Comparison of ENCODE assay signal across 30 cellular contexts in genomic region chr2:120561393-120562035, GRCh38.
DNase-seq lines count a peak whose midpoint lies in the region; ATAC-seq, FAIRE-seq and TF ChIP-seq lines count a peak whose summit lies in the region.
"Had no signal": no experiment of that assay in that cellular context is flagged by ENCODE, and none has a peak within 500 bp of the region (broad histone marks: within the 10 kb centered on the region; RNA-seq: fewer than 3 reads in every experiment).

No MANE protein-coding gene starts in this region.

- DNase-seq in EH (ENCODE audit: low read depth) = peak; percentile 28
- DNase-seq in HEK293T (ENCODE audit: extremely low spot score) = no peak
- peak; percentile 0 for DNase-seq in NCI-H748 treated with DMSO at 0.1 percent for 48 hours (lab: John Stamatoyannopoulos, UW)
- no peak for DNase-seq in HepG2 (ENCODE audit: low spot score)
- no peak for DNase-seq in NCI-H2171 (lab: John Stamatoyannopoulos, UW)
- DNase-seq in stimulated activated naive CD4-positive, alpha-beta T cell (lab: John Stamatoyannopoulos, UW) = no peak
- no peak for DNase-seq in uterus
- DNase-seq in effector CD8-positive, alpha-beta T cell (lab: John Stamatoyannopoulos, UW) = no peak
- DNase-seq: AML-193; CD4-positive, alpha-beta memory T cell; COR-L47; GOT3; Kasumi-1; NCI-H1105 treated with DMSO at 0.1 percent for 48 hours; NCI-H146; NCI-H1930; NCI-H2107; NCI-H446; NCI-H524 treated with DMSO at 0.1 percent for 48 hours; NK-92 treated with Interleukin-12 subunit alpha and Interleukin-12 subunit beta, amount 100 ng/mL, for 24 hours; PC-3; Right ventricle myocardium superior; T-cell had no signal

- H3K4me2 ChIP-seq in HepG2 (ENCODE audit: low read depth, low read length) = no peak overlapping the region
- H3K4me2 ChIP-seq: BLaER1 treated with 17β-estradiol and CSF1 and Interleukin-3, amounts not matched to agents 10 nM and 100 nM had no signal

- no peak overlapping the region for H2AFZ ChIP-seq in HepG2 (ENCODE audit: low read length)

- WGBS in HepG2 (ENCODE audit: low lambda C conversion rate) = 24% methylated on average over 11 of the region's 11 CpGs

- H3K27ac ChIP-seq in HepG2 (ENCODE audit: extremely low read length, insufficient read depth, low read length) = no peak overlapping the region
- no peak overlapping the region for H3K27ac ChIP-seq in uterus
- H3K27ac ChIP-seq: BLaER1 treated with 17β-estradiol and CSF1 and Interleukin-3, amounts not matched to agents 10 nM and 100 nM; HL-60 had no signal

- no peaks in the 10 kb centered on the region for H3K79me2 ChIP-seq in HepG2 (ENCODE audit: insufficient read depth, low read length)

- ATAC-seq in HepG2 = no peak
- ATAC-seq: K562, PC-3, T-cell had no signal

- in situ Hi-C loops in HepG2 (cut with HindIII; ENCODE audit: extremely low pct_ligation_motif_present, low pct_unique_long_range_greater_than_20kb) = no loop called here

- H3K9ac ChIP-seq in HepG2 (ENCODE audit: insufficient read depth, low read depth, low read length) = no peak overlapping the region
- H3K9ac ChIP-seq: BLaER1 treated with 17β-estradiol and CSF1 and Interleukin-3, amounts not matched to agents 10 nM and 100 nM had no signal

- no peak for TF ChIP-seq RAD21 in HepG2 (CRISPR knock-in tag; IDR thresholded peaks at IDR 0.05)

- TF ChIP-seq POLR2A in HepG2 (IDR thresholded peaks at IDR 0.05; ENCODE audit: insufficient read depth in 1 of 2, low read depth in 2 of 2, low read length in 2 of 2) (no peak), uterus (IDR thresholded peaks at IDR 0.05) (no peak)

- no peak for TF ChIP-seq EP300 in HepG2 (IDR thresholded peaks at IDR 0.05; ENCODE audit: low read depth in 2 of 2, low read length in 2 of 2)
- TF ChIP-seq EP300 in HepG2 (CRISPR knock-in tag; IDR thresholded peaks at IDR 0.05; ENCODE audit: borderline replicate concordance) = no peak

- POLR2A ChIA-PET in HEK293T (lab: Yijun Ruan, JAX) (no interaction called here), HepG2 (lab: Yijun Ruan, JAX) (no interaction called here)

- CTCF ChIA-PET in HEK293T (lab: Yijun Ruan, JAX) (interaction anchor here (0.7 kb wide), 1 partner anchor 8 kb away, joined by 3 read pairs; no protein-coding TSS in a partner anchor), HepG2 (lab: Yijun Ruan, JAX; ENCODE audit: low intra/inter-chr PET ratio, low total read pairs) (no interaction called here)

- no TSS peak for BruUV-seq in HepG2 (replicated peaks; lab: Mats Ljungman, UMichigan)

- peaks cover 63% of the 10 kb centered on the region for H3K4me1 ChIP-seq in HepG2 (ENCODE audit: insufficient read depth, low read length)
- H3K4me1 ChIP-seq in uterus = no peaks in the 10 kb centered on the region
- H3K4me1 ChIP-seq: BLaER1 treated with 17β-estradiol and CSF1 and Interleukin-3, amounts not matched to agents 10 nM and 100 nM; HAP-1 had no signal

- no peak for FAIRE-seq in HepG2 (lab: Jason Lieb, UNC)
- FAIRE-seq: A204.1, GM12892, K562 had no signal

- H3K4me3 ChIP-seq in HepG2 (replicated peaks in 1 of 3; ENCODE audit: insufficient read depth in 1 of 3, low read depth in 2 of 3, low read length in 3 of 3) (no peak overlapping the region), uterus (no peak overlapping the region)
- H3K4me3 ChIP-seq: BLaER1 treated with 17β-estradiol and CSF1 and Interleukin-3, amounts not matched to agents 10 nM and 100 nM; HAP-1; K562; SJSA1 had no signal

- TF ChIP-seq CTCF in HepG2 (CRISPR knock-in tag; IDR thresholded peaks at IDR 0.05) (no peak), uterus (IDR thresholded peaks at IDR 0.05) (no peak)

- peaks cover 6% of the 10 kb centered on the region; the same call in 1 of the 2 replicates for H4K20me1 ChIP-seq in HepG2 (ENCODE audit: insufficient read depth, low read length)
- H4K20me1 ChIP-seq: BLaER1 treated with 17β-estradiol and CSF1 and Interleukin-3, amounts not matched to agents 10 nM and 100 nM had no signal

- H3K36me3 ChIP-seq in HepG2 (replicated peaks in 1 of 2; ENCODE audit: control insufficient read depth in 1 of 2, insufficient read depth in 2 of 2, low read length in 2 of 2) = no peaks in the 10 kb centered on the region
- no peaks in the 10 kb centered on the region for H3K36me3 ChIP-seq in uterus
- H3K36me3 ChIP-seq: BLaER1 treated with 17β-estradiol and CSF1 and Interleukin-3, amounts not matched to agents 10 nM and 100 nM; HAP-1; SJSA1 had no signal

- H3K9me3 ChIP-seq in HepG2 (ENCODE audit: low read length) (no peaks in the 10 kb centered on the region), uterus (no peaks in the 10 kb centered on the region)
- H3K9me3 ChIP-seq: BLaER1 treated with 17β-estradiol and CSF1 and Interleukin-3, amounts not matched to agents 10 nM and 100 nM; HAP-1; SJSA1 had no signal

- H3K27me3 ChIP-seq in HepG2 (ENCODE audit: control insufficient read depth in 1 of 2, insufficient read depth in 2 of 2, low read length in 2 of 2) (peaks cover 34 to 85% of the 10 kb centered on the region in 2 experiments; a peak in 4 of 5 replicates), uterus (no peaks in the 10 kb centered on the region)
- H3K27me3 ChIP-seq: BLaER1 treated with 17β-estradiol and CSF1 and Interleukin-3, amounts not matched to agents 10 nM and 100 nM; SJSA1 had no signal

- intact Hi-C loops in HepG2 (cut with micrococcal nuclease; ENCODE audit: unreplicated experiment) (loop anchor here (10.0 kb wide), 1 partner anchor 307 kb away; the partner anchor contains the start of gene RALB), uterus (cut with DNase I; ENCODE audit: low total_unique reads) (no loop called here)

TF ChIP-seq in HEK293T, 16 proteins besides CTCF, POLR2A, EP300 and RAD21:
- TF ChIP-seq CTBP1 (IDR thresholded peaks at IDR 0.05; ENCODE audit: borderline replicate concordance) = peak; percentile 28; the same call in 1 of the 2 replicates
- TF ChIP-seq BHLHE40 (IDR thresholded peaks at IDR 0.05; ENCODE audit: borderline replicate concordance) = no peak

TF ChIP-seq in HepG2, 621 proteins besides CTCF, POLR2A, EP300 and RAD21:
- no peak for TF ChIP-seq CAMTA2 (CRISPR knock-in tag; IDR thresholded peaks at IDR 0.05; ENCODE audit: borderline replicate concordance)
- TF ChIP-seq, protein P1, sequence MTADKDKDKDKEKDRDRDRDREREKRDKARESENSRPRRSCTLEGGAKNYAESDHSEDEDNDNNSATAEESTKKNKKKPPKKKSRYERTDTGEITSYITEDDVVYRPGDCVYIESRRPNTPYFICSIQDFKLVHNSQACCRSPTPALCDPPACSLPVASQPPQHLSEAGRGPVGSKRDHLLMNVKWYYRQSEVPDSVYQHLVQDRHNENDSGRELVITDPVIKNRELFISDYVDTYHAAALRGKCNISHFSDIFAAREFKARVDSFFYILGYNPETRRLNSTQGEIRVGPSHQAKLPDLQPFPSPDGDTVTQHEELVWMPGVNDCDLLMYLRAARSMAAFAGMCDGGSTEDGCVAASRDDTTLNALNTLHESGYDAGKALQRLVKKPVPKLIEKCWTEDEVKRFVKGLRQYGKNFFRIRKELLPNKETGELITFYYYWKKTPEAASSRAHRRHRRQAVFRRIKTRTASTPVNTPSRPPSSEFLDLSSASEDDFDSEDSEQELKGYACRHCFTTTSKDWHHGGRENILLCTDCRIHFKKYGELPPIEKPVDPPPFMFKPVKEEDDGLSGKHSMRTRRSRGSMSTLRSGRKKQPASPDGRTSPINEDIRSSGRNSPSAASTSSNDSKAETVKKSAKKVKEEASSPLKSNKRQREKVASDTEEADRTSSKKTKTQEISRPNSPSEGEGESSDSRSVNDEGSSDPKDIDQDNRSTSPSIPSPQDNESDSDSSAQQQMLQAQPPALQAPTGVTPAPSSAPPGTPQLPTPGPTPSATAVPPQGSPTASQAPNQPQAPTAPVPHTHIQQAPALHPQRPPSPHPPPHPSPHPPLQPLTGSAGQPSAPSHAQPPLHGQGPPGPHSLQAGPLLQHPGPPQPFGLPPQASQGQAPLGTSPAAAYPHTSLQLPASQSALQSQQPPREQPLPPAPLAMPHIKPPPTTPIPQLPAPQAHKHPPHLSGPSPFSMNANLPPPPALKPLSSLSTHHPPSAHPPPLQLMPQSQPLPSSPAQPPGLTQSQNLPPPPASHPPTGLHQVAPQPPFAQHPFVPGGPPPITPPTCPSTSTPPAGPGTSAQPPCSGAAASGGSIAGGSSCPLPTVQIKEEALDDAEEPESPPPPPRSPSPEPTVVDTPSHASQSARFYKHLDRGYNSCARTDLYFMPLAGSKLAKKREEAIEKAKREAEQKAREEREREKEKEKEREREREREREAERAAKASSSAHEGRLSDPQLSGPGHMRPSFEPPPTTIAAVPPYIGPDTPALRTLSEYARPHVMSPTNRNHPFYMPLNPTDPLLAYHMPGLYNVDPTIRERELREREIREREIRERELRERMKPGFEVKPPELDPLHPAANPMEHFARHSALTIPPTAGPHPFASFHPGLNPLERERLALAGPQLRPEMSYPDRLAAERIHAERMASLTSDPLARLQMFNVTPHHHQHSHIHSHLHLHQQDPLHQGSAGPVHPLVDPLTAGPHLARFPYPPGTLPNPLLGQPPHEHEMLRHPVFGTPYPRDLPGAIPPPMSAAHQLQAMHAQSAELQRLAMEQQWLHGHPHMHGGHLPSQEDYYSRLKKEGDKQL (CRISPR knock-in tag; IDR thresholded peaks at IDR 0.05; ENCODE audit: low read depth) = no peak
- no peak for TF ChIP-seq PAWR (CRISPR knock-in tag; IDR thresholded peaks at IDR 0.05; ENCODE audit: borderline replicate concordance)
- TF ChIP-seq ZNF709 (CRISPR knock-in tag; IDR thresholded peaks at IDR 0.05) = peak; percentile 41; the same call in 1 of the 2 replicates
- TF ChIP-seq, protein P2, sequence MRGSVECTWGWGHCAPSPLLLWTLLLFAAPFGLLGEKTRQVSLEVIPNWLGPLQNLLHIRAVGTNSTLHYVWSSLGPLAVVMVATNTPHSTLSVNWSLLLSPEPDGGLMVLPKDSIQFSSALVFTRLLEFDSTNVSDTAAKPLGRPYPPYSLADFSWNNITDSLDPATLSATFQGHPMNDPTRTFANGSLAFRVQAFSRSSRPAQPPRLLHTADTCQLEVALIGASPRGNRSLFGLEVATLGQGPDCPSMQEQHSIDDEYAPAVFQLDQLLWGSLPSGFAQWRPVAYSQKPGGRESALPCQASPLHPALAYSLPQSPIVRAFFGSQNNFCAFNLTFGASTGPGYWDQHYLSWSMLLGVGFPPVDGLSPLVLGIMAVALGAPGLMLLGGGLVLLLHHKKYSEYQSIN (CRISPR knock-in tag; IDR thresholded peaks at IDR 0.05; ENCODE audit: borderline replicate concordance) = no peak

Comparison
In these comparisons a context has a peak if more than half of its experiments do, and no peak if none do; other contexts are left out.
1. DNase-seq: peak in EH (single experiment) and NCI-H748 treated with DMSO at 0.1 percent for 48 hours (single experiment); none in HEK293T (single experiment), HepG2 (single experiment), NCI-H2171 (single experiment), stimulated activated naive CD4-positive, alpha-beta T cell (0 of 6), uterus (0 of 2) and effector CD8-positive, alpha-beta T cell (single experiment).